Comparison of ENCODE assay signal across 7 cellular contexts in genomic region chr3:177457204-177457603, GRCh38.
A peak's percentile ranks its signal among the peaks of the same experiment; 100 is the strongest.
DNase-seq lines count a peak whose midpoint lies in the region; ATAC-seq and TF ChIP-seq lines count a peak whose summit lies in the region.
"Not testable (repeated sequence)": the region's sequence is repeated elsewhere in the genome, so short reads cannot be mapped to it uniquely, and the experiment has no call there.

No MANE protein-coding gene starts in this region.

- H3K79me2 ChIP-seq in mammary epithelial cell (ENCODE audit: insufficient read depth, low read length): not testable (repeated sequence)

- not testable (repeated sequence) for H3K27me3 ChIP-seq in mammary epithelial cell (ENCODE audit: insufficient read depth, low read length); esophagus muscularis mucosa

- H3K4me1 ChIP-seq in mammary epithelial cell (ENCODE audit: insufficient read depth, low read length): not testable (repeated sequence)
- peaks cover 27 to 56% (median 41%) of the 10 kb centered on the region in 4 donors for H3K4me1 ChIP-seq in esophagus muscularis mucosa

- not testable (repeated sequence) for H3K4me3 Mint-ChIP-seq in stimulated activated effector memory CD8-positive, alpha-beta T cell treated with anti-CD3 and anti-CD28 coated beads, Interleukin-12 subunit alpha, Interleukin-12 subunit beta, amount 100 ng/mL, for 72 hours

- not testable (repeated sequence) for H4K20me1 ChIP-seq in mammary epithelial cell (ENCODE audit: insufficient read depth, low read length)

- not testable (repeated sequence) for H3K9me3 Mint-ChIP-seq in stimulated activated effector memory CD8-positive, alpha-beta T cell treated with anti-CD3 and anti-CD28 coated beads, Interleukin-12 subunit alpha, Interleukin-12 subunit beta, amount 100 ng/mL, for 72 hours

- H3K4me3 ChIP-seq in mammary epithelial cell (replicated peaks in 1 of 3; ENCODE audit: insufficient read depth in 1 of 3, low read depth in 2 of 3, low read length in 3 of 3); esophagus muscularis mucosa: not testable (repeated sequence)

- ATAC-seq in stimulated activated effector memory CD8-positive, alpha-beta T cell treated with anti-CD3 and anti-CD28 coated beads, Interleukin-12 subunit alpha, Interleukin-12 subunit beta, amount 100 ng/mL, for 72 hours: peak; percentile 74

- in situ Hi-C loops in mammary epithelial cell (cut with MboI; ENCODE audit: low sequenced_read_pairs in 2 of 2): loop anchor here in 1 of 2 donors (10.0 to 25.0 kb wide), 3 partner anchors 138 to 330 kb away; partner anchors contain the start of gene TBL1XR1

- dilution Hi-C loops in mammary epithelial cell (cut with HindIII; ENCODE audit: low sequenced_read_pairs): not testable (repeated sequence)

- not testable (repeated sequence) for TF ChIP-seq POLR2A in esophagus muscularis mucosa (IDR thresholded peaks at IDR 0.05; ENCODE audit: low read depth)

- not testable (repeated sequence) for TF ChIP-seq CTCF in mammary epithelial cell (conservative IDR thresholded peaks at IDR 0.05 in 1 of 2, IDR thresholded peaks at IDR 0.05 in 1 of 2; ENCODE audit: extremely low read depth in 1 of 2, insufficient read depth in 1 of 2, low read depth in 1 of 2, low read length in 2 of 2); esophagus muscularis mucosa (IDR thresholded peaks at IDR 0.05)

- not testable (repeated sequence) for TF ChIP-seq EP300 in esophagus muscularis mucosa (IDR thresholded peaks at IDR 0.05)

- intact Hi-C loops in mammary epithelial cell (cut with micrococcal nuclease); esophagus muscularis mucosa (cut with DNase I): not testable (repeated sequence)

- CTCF ChIA-PET in mammary epithelial cell (lab: Charles Lee; ENCODE audit: low non-redundant PET): not testable (repeated sequence)

- H3K4me2 ChIP-seq in mammary epithelial cell (ENCODE audit: insufficient read depth, low read depth, low read length): not testable (repeated sequence)

- H3K4me1 Mint-ChIP-seq in stimulated activated effector memory CD8-positive, alpha-beta T cell treated with anti-CD3 and anti-CD28 coated beads, Interleukin-12 subunit alpha, Interleukin-12 subunit beta, amount 100 ng/mL, for 72 hours: not testable (repeated sequence)

- peak; percentile 33 for DNase-seq in HT1080 (ENCODE audit: low read depth)
- DNase-seq in MV-4-11 (lab: John Stamatoyannopoulos, UW): peak; percentile 21
- DNase-seq in activated CD4-positive, alpha-beta T cell treated with anti-CD3 and anti-CD28 coated beads for 48 hours: peak; percentile 5
- DNase-seq in mammary epithelial cell: peak; percentile 87
- DNase-seq in esophagus muscularis mucosa (ENCODE audit: extremely low spot score); stimulated activated effector memory CD8-positive, alpha-beta T cell treated with anti-CD3 and anti-CD28 coated beads, Interleukin-12 subunit alpha, Interleukin-12 subunit beta, amount 100 ng/mL, for 72 hours (ENCODE audit: low spot score in 2 of 2): not testable (repeated sequence)
- peak; percentile 97 for DNase-seq in kidney tubule cell (ENCODE audit: low spot score)

- WGBS in mammary epithelial cell (ENCODE audit: low coverage, missing lambda C conversion rate): 100% methylated on average over 1 of the region's 1 CpG
- WGBS in esophagus muscularis mucosa: 100% methylated on average over 1 of the region's 1 CpG

- H3K9ac ChIP-seq in mammary epithelial cell (ENCODE audit: insufficient read depth, low read length): not testable (repeated sequence)

- H3K9me3 ChIP-seq in mammary epithelial cell (replicated peaks; ENCODE audit: insufficient read depth, low read length): peaks cover 19% of the 10 kb centered on the region
- not testable (repeated sequence) for H3K9me3 ChIP-seq in esophagus muscularis mucosa

- not testable (repeated sequence) for H3K36me3 ChIP-seq in mammary epithelial cell (ENCODE audit: insufficient read depth, low read length); esophagus muscularis mucosa

- not testable (repeated sequence) for H3K27ac Mint-ChIP-seq in stimulated activated effector memory CD8-positive, alpha-beta T cell treated with anti-CD3 and anti-CD28 coated beads, Interleukin-12 subunit alpha, Interleukin-12 subunit beta, amount 100 ng/mL, for 72 hours

- H3K27ac ChIP-seq in mammary epithelial cell (ENCODE audit: insufficient read depth, low read depth, low read length) (peak overlapping the region; percentile 59), esophagus muscularis mucosa (replicated peaks in 1 of 4) (peak overlapping the region; percentile 15 to 83 (median 83))

- BruUV-seq in mammary epithelial cell (replicated peaks; lab: Mats Ljungman, UMichigan): not testable (repeated sequence)

- not testable (repeated sequence) for H2AFZ ChIP-seq in mammary epithelial cell (ENCODE audit: low read depth, low read length)

- not testable (repeated sequence) for H3K36me3 Mint-ChIP-seq in stimulated activated effector memory CD8-positive, alpha-beta T cell treated with anti-CD3 and anti-CD28 coated beads, Interleukin-12 subunit alpha, Interleukin-12 subunit beta, amount 100 ng/mL, for 72 hours
